Comparison of ENCODE assay signal across 19 cellular contexts in the genomic region with DNA sequence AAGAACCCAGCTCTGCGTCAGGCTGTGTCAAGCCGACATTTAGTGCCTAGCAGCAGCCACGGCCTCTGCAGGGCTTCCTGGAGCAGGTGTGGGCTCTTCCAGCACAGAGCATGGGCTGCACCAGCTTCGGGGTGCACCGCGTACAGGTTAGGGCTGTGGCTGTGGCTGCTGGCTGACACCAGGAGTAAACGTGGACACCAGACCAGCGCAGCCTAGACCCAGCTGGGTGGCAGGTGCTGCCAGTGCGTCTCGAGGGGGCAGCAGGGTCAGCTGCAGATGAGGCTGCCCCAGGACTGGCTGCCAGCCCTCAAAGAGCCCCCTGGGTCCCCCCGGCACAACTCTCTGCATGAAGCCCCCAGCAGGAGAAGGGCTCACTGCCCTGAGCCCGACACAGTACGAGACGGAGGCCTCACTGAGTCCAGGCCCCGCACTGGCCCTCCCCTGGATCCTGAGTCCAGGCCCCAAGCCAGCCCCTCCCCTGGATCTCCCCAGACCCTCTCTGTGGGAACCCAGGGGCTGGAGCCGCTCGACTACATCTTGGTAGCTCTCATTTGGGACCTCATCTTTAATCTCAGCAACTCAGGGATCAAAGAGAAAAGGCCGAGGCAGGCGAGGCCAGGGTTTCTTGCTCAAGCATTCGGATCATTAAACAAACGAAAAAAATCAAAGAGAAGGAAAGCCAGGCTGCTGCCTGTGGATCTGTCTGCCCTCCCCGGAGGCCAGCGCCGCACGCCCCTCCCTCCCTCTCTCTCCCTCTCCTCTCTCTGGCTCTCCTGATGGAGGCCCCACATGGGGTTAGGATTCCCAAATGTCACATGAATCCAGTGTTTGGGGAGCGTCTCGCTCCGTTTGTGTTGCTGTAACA. TPM values are rescaled to one million over a fixed set of nuclear protein-coding genes. Genes with fewer than 3 reads are reported as not detected.
DNase-seq lines count a peak whose midpoint lies in the region; FAIRE-seq and TF ChIP-seq lines count a peak whose summit lies in the region.
"Had no signal": no experiment of that assay in that cellular context is flagged by ENCODE, and none has a peak within 500 bp of the region (broad histone marks: within the 10 kb centered on the region; RNA-seq: fewer than 3 reads in every experiment).

No MANE protein-coding gene starts in this region.

- CTCF ChIA-PET in HEK293T (lab: Yijun Ruan, JAX) = no interaction called here

- no peak for TF ChIP-seq CTCF in neural crest cell (conservative IDR thresholded peaks at IDR 0.05)

- peaks cover 4% of the 10 kb centered on the region for H3K36me3 Mint-ChIP-seq in neural crest cell (ENCODE audit: low read depth)
- H3K36me3 Mint-ChIP-seq: CD4-positive, alpha-beta memory T cell had no signal

- H3K27me3 Mint-ChIP-seq in neural crest cell (ENCODE audit: low read depth) = no peaks in the 10 kb centered on the region

- no peak for DNase-seq in HTR-8/SVneo (ENCODE audit: insufficient read length, low spot score)
- no peak for DNase-seq in neural crest cell (ENCODE audit: low read depth, low spot score)
- no peak for DNase-seq in HEK293T (ENCODE audit: extremely low spot score)
- no peak for DNase-seq in mesenteric fat pad (ENCODE audit: low spot score)
- DNase-seq in NCI-H1694 treated with DMSO at 0.1 percent for 48 hours (lab: John Stamatoyannopoulos, UW) = no peak
- DNase-seq: activated CD4-positive, CD25-positive, alpha-beta regulatory T cell; activated CD8-positive, alpha-beta memory T cell treated with anti-CD3 and anti-CD28 coated beads for 24 hours; CD4-positive, alpha-beta memory T cell; DMS79; NCI-H1436; NCI-H345; SK-N-SH; stimulated activated CD4-positive, alpha-beta T cell treated with anti-CD3 and anti-CD28 coated beads, Interleukin-2, amount 100 ng/mL, for 48 hours had no signal

- H3K4me1 Mint-ChIP-seq in neural crest cell = peaks cover 46% of the 10 kb centered on the region

- peak overlapping the region; percentile 93 for H3K27ac Mint-ChIP-seq in neural crest cell (ENCODE audit: unreplicated experiment)
- H3K27ac Mint-ChIP-seq: CD4-positive, alpha-beta memory T cell had no signal

- peak overlapping the region; percentile 39 for H3K4me3 Mint-ChIP-seq in neural crest cell

- FAIRE-seq in HTR-8/SVneo (lab: Jason Lieb, UNC) = peak; percentile 72

- POLR2A ChIA-PET in HEK293T (lab: Yijun Ruan, JAX) = interaction anchor here (0.7 kb wide), 1 partner anchor 11 kb away, joined by 3 read pairs; the partner anchor contains the start of gene ARFGAP1

- no peaks in the 10 kb centered on the region for H3K9me3 Mint-ChIP-seq in neural crest cell

- H3K27ac ChIP-seq in cingulate gyrus (ENCODE audit: low read depth, low read length) = peak overlapping the region; percentile 19
- H3K27ac ChIP-seq: cardiac muscle cell, esophagus muscularis mucosa had no signal

TF ChIP-seq in HEK293T, 16 proteins besides CTCF, POLR2A, EP300 and RAD21:
- TF ChIP-seq ZNF384 (IDR thresholded peaks at IDR 0.05) (no peak), CTBP1 (IDR thresholded peaks at IDR 0.05; ENCODE audit: borderline replicate concordance) (no peak), SUZ12 (IDR thresholded peaks at IDR 0.05) (no peak), L3MBTL2 (conservative IDR thresholded peaks at IDR 0.05) (no peak), BHLHE40 (IDR thresholded peaks at IDR 0.05; ENCODE audit: borderline replicate concordance) (no peak), NFRKB (IDR thresholded peaks at IDR 0.05) (no peak), LEF1 (IDR thresholded peaks at IDR 0.05; ENCODE audit: borderline replicate concordance) (no peak), ELF4 (IDR thresholded peaks at IDR 0.05) (no peak), FOXK2 (IDR thresholded peaks at IDR 0.05) (no peak), FOXM1 (IDR thresholded peaks at IDR 0.05; ENCODE audit: borderline replicate concordance) (no peak), SP1 (IDR thresholded peaks at IDR 0.05) (no peak), ARNT (IDR thresholded peaks at IDR 0.05) (no peak), HDGF (IDR thresholded peaks at IDR 0.05; ENCODE audit: borderline replicate concordance) (no peak), TARDBP (IDR thresholded peaks at IDR 0.05) (no peak), FOXA1 (IDR thresholded peaks at IDR 0.05) (no peak)

RNA-seq across cellular contexts. Expression of gene NKAIN4, which starts 6.9 kb away (rescaled TPM):
- total RNA-seq in neural crest cell (42.4 and 44.0 TPM in 2 replicates), mesenteric fat pad (not detected)
- total RNA-seq: cardiac muscle cell; CD4-positive, alpha-beta memory T cell; M059J; ureter had no signal

RNA-seq across cellular contexts. Expression of gene ARFGAP1, which starts 11.4 kb away (rescaled TPM):
- total RNA-seq in neural crest cell (128 and 132 TPM in 2 replicates), mesenteric fat pad (60.8 TPM)

RNA-seq across cellular contexts. Expression of gene BIRC7, which starts 25.5 kb away (rescaled TPM):
- 6.1 and 6.9 TPM in 2 replicates for total RNA-seq in neural crest cell
- 0.35 TPM for total RNA-seq in mesenteric fat pad
- total RNA-seq: CD4-positive, alpha-beta memory T cell; esophagus muscularis mucosa; M059J had no signal

RNA-seq across cellular contexts. Expression of gene COL20A1, which starts 31.8 kb away (rescaled TPM):
- total RNA-seq in neural crest cell = 8.9 and 10.2 TPM in 2 replicates
- not detected for total RNA-seq in mesenteric fat pad
- total RNA-seq: cardiac muscle cell, liver, M059J, ureter had no signal

RNA-seq across cellular contexts. Expression of gene YTHDF1, which starts 45.2 kb away (rescaled TPM):
- total RNA-seq in neural crest cell (59.0 and 59.4 TPM in 2 replicates), mesenteric fat pad (33.6 TPM)

Comparison
In these comparisons a context has a peak if more than half of its experiments do, and no peak if none do; other contexts are left out.
1. RNA of gene NKAIN4, which starts 6.9 kb away (total RNA-seq): 42.4 to 44.0 TPM in neural crest cell; not detected in mesenteric fat pad (single experiment); every median in the first group is over 10 times any median in the second.